Comparison of ENCODE assay signal across 7 cellular contexts in genomic region chr4:49511881-49512491, GRCh38.
A peak's percentile ranks its signal among the peaks of the same experiment; 100 is the strongest.
DNase-seq lines count a peak whose midpoint lies in the region; ATAC-seq and TF ChIP-seq lines count a peak whose summit lies in the region.
"Not testable (repeated sequence)": the region's sequence is repeated elsewhere in the genome, so short reads cannot be mapped to it uniquely, and the experiment has no call there.

No MANE protein-coding gene starts in this region.

- H3K9me3 ChIP-seq in IMR-90 (ENCODE audit: control insufficient read depth, insufficient read depth, low read length) (peaks cover 28% of the 10 kb centered on the region), mesenchymal stem cell (ENCODE audit: control insufficient read depth, low read length) (peaks cover 22% of the 10 kb centered on the region)
- H3K9me3 ChIP-seq in sigmoid colon, result not testable (repeated sequence)

- not testable (repeated sequence) for H2AK9ac ChIP-seq in IMR-90 (replicated peaks; ENCODE audit: low read depth, low read length, poor library complexity)

- TF ChIP-seq RAD21 in IMR-90 (IDR thresholded peaks at IDR 0.05; ENCODE audit: low read length), result not testable (repeated sequence)

- not testable (repeated sequence) for ATAC-seq in IMR-90 (ENCODE audit: low read depth); Right ventricle myocardium superior (ENCODE audit: poor library complexity)

- H3K4me1 ChIP-seq in IMR-90 (ENCODE audit: control insufficient read depth, insufficient read depth, low read length); mesenchymal stem cell (ENCODE audit: control insufficient read depth, insufficient read depth, low read depth, low read length); sigmoid colon: not testable (repeated sequence)

- H3K23ac ChIP-seq in IMR-90 (ENCODE audit: low read depth, low read length); mesenchymal stem cell (ENCODE audit: low read length in 2 of 2): not testable (repeated sequence)

- not testable (repeated sequence) for H2BK15ac ChIP-seq in IMR-90 (ENCODE audit: low read depth, low read length); mesenchymal stem cell (ENCODE audit: low read depth, poor library complexity, severe bottlenecking)

- not testable (repeated sequence) for H3K4me3 ChIP-seq in IMR-90 (ENCODE audit: insufficient read depth, low read depth, low read length); mesenchymal stem cell (ENCODE audit: insufficient read depth in 1 of 2, low read depth in 1 of 2, low read length in 2 of 2); sigmoid colon

- DNase-seq in G401 (ENCODE audit: low spot score), result peak; percentile 6
- peak; percentile 12 for DNase-seq in IMR-90
- DNase-seq in activated CD4-positive, CD25-positive, alpha-beta regulatory T cell treated with anti-CD3 and anti-CD28 coated beads, Interleukin-2, amount 50 U/mL, for 72 hours, result peak; percentile 28
- DNase-seq in chondrocyte (ENCODE audit: low spot score), result peak; percentile 100
- DNase-seq in Right ventricle myocardium superior, result peak; percentile 35
- peak; percentile 3 for DNase-seq in mesenchymal stem cell
- peak; percentile 58 for DNase-seq in sigmoid colon

- H3K27me3 ChIP-seq in IMR-90 (ENCODE audit: control insufficient read depth, insufficient read depth, low read length); mesenchymal stem cell (ENCODE audit: control insufficient read depth in 1 of 2, insufficient read depth in 1 of 2, low read length in 2 of 2); sigmoid colon: not testable (repeated sequence)

- H3K36me3 Mint-ChIP-seq in chondrocyte (ENCODE audit: low read depth), result not testable (repeated sequence)

- WGBS in IMR-90 (ENCODE audit: extremely low coverage in 2 of 2, insufficient read length in 1 of 2), 2 experiments, result 74% methylated on average over 7 of the region's 13 CpGs; no CpG with 5 or more reads in 1 of the 2 experiments
- 77% methylated on average over 13 of the region's 13 CpGs for WGBS in mesenchymal stem cell
- WGBS in sigmoid colon, 2 donors, result 71 to 80% methylated on average over 13 of the region's 13 CpGs

- H3K9ac ChIP-seq in IMR-90 (ENCODE audit: low read depth, low read length); mesenchymal stem cell (ENCODE audit: low read length): not testable (repeated sequence)

- intact Hi-C loops in IMR-90 (cut with micrococcal nuclease); Right ventricle myocardium superior (cut with DNase I); sigmoid colon (cut with DNase I): not testable (repeated sequence)

- not testable (repeated sequence) for TF ChIP-seq CTCF in IMR-90 (conservative IDR thresholded peaks at IDR 0.05; ENCODE audit: low read depth, low read length); chondrocyte (IDR thresholded peaks at IDR 0.05); sigmoid colon (IDR thresholded peaks at IDR 0.05)

- H3K9me3 Mint-ChIP-seq in chondrocyte (ENCODE audit: low read depth), result peaks cover 62% of the 10 kb centered on the region

- not testable (repeated sequence) for H2BK5ac ChIP-seq in IMR-90 (ENCODE audit: low read depth, low read length, poor library complexity, severe bottlenecking); mesenchymal stem cell (ENCODE audit: low read depth, low read length, poor library complexity, severe bottlenecking)

- in situ Hi-C loops in G401 (cut with HindIII; ENCODE audit: low sequenced_read_pairs); IMR-90 (cut with MboI; ENCODE audit: low sequenced_read_pairs): not testable (repeated sequence)

- not testable (repeated sequence) for H3K36me3 ChIP-seq in IMR-90 (ENCODE audit: control insufficient read depth, insufficient read depth, low read length); mesenchymal stem cell (ENCODE audit: control insufficient read depth in 1 of 2, insufficient read depth in 2 of 2, low read depth in 1 of 2, low read length in 2 of 2); sigmoid colon

- not testable (repeated sequence) for H3K9me1 ChIP-seq in IMR-90 (ENCODE audit: insufficient read depth, low read length)

- not testable (repeated sequence) for H3K79me1 ChIP-seq in IMR-90 (ENCODE audit: low read depth in 1 of 2, low read length in 2 of 2); mesenchymal stem cell (replicated peaks; ENCODE audit: low read length, poor library complexity, severe bottlenecking)

- H3K27ac Mint-ChIP-seq in chondrocyte (ENCODE audit: unreplicated experiment), result not testable (repeated sequence)

- dilution Hi-C loops in IMR-90 (cut with HindIII; ENCODE audit: low sequenced_read_pairs, unreplicated experiment), result not testable (repeated sequence)

- not testable (repeated sequence) for TF ChIP-seq EP300 in sigmoid colon (IDR thresholded peaks at IDR 0.05)

- not testable (repeated sequence) for H3K18ac ChIP-seq in IMR-90 (ENCODE audit: low read depth, low read length); mesenchymal stem cell (ENCODE audit: low read depth in 1 of 2, low read length in 2 of 2)

- H3K27me3 Mint-ChIP-seq in chondrocyte (ENCODE audit: low read depth), result not testable (repeated sequence)

- CTCF ChIA-PET in IMR-90 (lab: Yijun Ruan, JAX), result not testable (repeated sequence)

- not testable (repeated sequence) for H2AFZ ChIP-seq in IMR-90 (replicated peaks; ENCODE audit: low read length, poor library complexity); mesenchymal stem cell (ENCODE audit: low read depth, low read length)

- not testable (repeated sequence) for H3K4me3 Mint-ChIP-seq in chondrocyte (ENCODE audit: unreplicated experiment)

- not testable (repeated sequence) for H3K56ac ChIP-seq in IMR-90 (ENCODE audit: extremely low read depth, insufficient read depth, low read length)

- not testable (repeated sequence) for H3K14ac ChIP-seq in IMR-90 (replicated peaks; ENCODE audit: low read depth, low read length); mesenchymal stem cell (ENCODE audit: low read length in 2 of 2)

- H2BK20ac ChIP-seq in IMR-90 (ENCODE audit: low read depth, low read length), result not testable (repeated sequence)

- H2AK5ac ChIP-seq in IMR-90 (ENCODE audit: low read depth, low read length); mesenchymal stem cell (ENCODE audit: low read length, severe bottlenecking): not testable (repeated sequence)

- not testable (repeated sequence) for TF ChIP-seq POLR2A in IMR-90 (IDR thresholded peaks at IDR 0.05; ENCODE audit: low read depth, low read length); sigmoid colon (IDR thresholded peaks at IDR 0.05)

- not testable (repeated sequence) for H2BK12ac ChIP-seq in mesenchymal stem cell (ENCODE audit: low read length in 2 of 2)

- H4K91ac ChIP-seq in IMR-90 (ENCODE audit: insufficient read depth, low read depth, low read length); mesenchymal stem cell (ENCODE audit: low read length): not testable (repeated sequence)

- H3K4me2 ChIP-seq in IMR-90 (ENCODE audit: low read depth, low read length); mesenchymal stem cell (ENCODE audit: low read length, poor library complexity, severe bottlenecking): not testable (repeated sequence)

- not testable (repeated sequence) for H4K20me1 ChIP-seq in IMR-90 (ENCODE audit: insufficient read depth, low read length)

- POLR2A ChIA-PET in IMR-90 (lab: Charles Lee; ENCODE audit: unreplicated experiment), result not testable (repeated sequence)

- not testable (repeated sequence) for H3K27ac ChIP-seq in IMR-90 (ENCODE audit: insufficient read depth, low read length); mesenchymal stem cell (ENCODE audit: low read length, poor library complexity, severe bottlenecking); sigmoid colon

- H4K5ac ChIP-seq in IMR-90 (ENCODE audit: low read depth, low read length), result not testable (repeated sequence)

- H4K8ac ChIP-seq in IMR-90 (ENCODE audit: low read depth in 2 of 2, low read length in 2 of 2); mesenchymal stem cell (ENCODE audit: low read length): not testable (repeated sequence)

- H3K4ac ChIP-seq in IMR-90 (ENCODE audit: low read depth, low read length); mesenchymal stem cell (ENCODE audit: low read depth in 1 of 2, low read length in 2 of 2): not testable (repeated sequence)

- not testable (repeated sequence) for BruUV-seq in IMR-90 (replicated peaks; lab: Mats Ljungman, UMichigan)

- H3K4me1 Mint-ChIP-seq in chondrocyte (ENCODE audit: low read depth), result not testable (repeated sequence)

- not testable (repeated sequence) for H2BK120ac ChIP-seq in IMR-90 (ENCODE audit: low read depth, low read length); mesenchymal stem cell (ENCODE audit: low read depth, low read length)

Comparison
In these comparisons a context has a peak if more than half of its experiments do, and no peak if none do; other contexts are left out.
1. DNase-seq: peak in every context shown above with its lines; median percentile 100 in chondrocyte; 58 in sigmoid colon; 35 in Right ventricle myocardium superior; 28 in activated CD4-positive, CD25-positive, alpha-beta regulatory T cell treated with anti-CD3 and anti-CD28 coated beads, Interleukin-2, amount 50 U/mL, for 72 hours; 12 in IMR-90; 6 in G401; 3 in mesenchymal stem cell.